ENCODE assay signal across 29 cellular contexts in the genomic region with DNA sequence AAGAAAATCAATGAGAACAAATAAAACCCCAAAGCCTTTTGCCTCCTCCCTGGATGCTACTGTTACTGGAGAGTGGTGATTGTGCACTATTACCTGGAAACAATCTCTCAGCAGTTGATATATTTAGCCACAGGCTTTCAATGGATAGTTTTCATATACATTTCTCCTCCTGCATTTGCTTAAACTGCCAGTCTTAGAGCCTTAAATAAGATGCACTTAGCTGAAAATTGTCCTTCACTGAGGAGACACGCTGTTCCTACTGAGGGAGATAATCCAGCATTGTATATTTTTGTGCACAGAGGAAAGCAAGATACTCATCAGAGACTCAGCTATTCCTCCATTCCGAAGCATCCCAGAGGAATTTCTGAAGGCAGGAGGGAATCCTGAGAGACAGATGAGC.
DNase-seq lines count a peak whose midpoint lies in the region; TF ChIP-seq lines count a peak whose summit lies in the region.
"Had no signal": no experiment of that assay in that cellular context is flagged by ENCODE, and none has a peak within 500 bp of the region (broad histone marks: within the 10 kb centered on the region; RNA-seq: fewer than 3 reads in every experiment).

No MANE protein-coding gene starts in this region.

- DNase-seq in inferior parietal cortex (ENCODE audit: extremely low spot score) (peak; percentile 14), RKO (ENCODE audit: low spot score) (no peak)
- no peak for DNase-seq in activated naive CD4-positive, alpha-beta T cell treated with Interleukin-2 at 50 U/mL for 16 hours
- DNase-seq: 8988T; ACHN; AML-193; BE2C; C1 segment of cervical spinal cord; Caco-2; Calu3; CD4-positive, alpha-beta memory T cell; CD4-positive, alpha-beta T cell; CD4-positive, CD25-positive, alpha-beta regulatory T cell; CD8-positive, alpha-beta memory T cell; CD8-positive, alpha-beta T cell; COR-L47; DMS 273 treated with DMSO at 0.1 percent for 48 hours; DMS153; DMS53; DMS79; DMS79 treated with DMSO at 0.1 percent for 48 hours; DND-41; EL had no signal

- no peaks in the 10 kb centered on the region for H3K9me3 ChIP-seq in neural cell (ENCODE audit: low read length)
- H3K9me3 ChIP-seq: A549, BE2C, Caco-2 had no signal

- H3K36me3 ChIP-seq in neural cell (ENCODE audit: insufficient read depth, low read length), result no peaks in the 10 kb centered on the region
- H3K36me3 ChIP-seq: BE2C; BLaER1; BLaER1 treated with 17β-estradiol and CSF1 and Interleukin-3, amounts not matched to agents 10 nM and 100 nM had no signal

- peak overlapping the region; percentile 1 for H3K4me3 ChIP-seq in neural cell (ENCODE audit: low read length)
- H3K4me3 ChIP-seq: A549; BLaER1; BLaER1 treated with 17β-estradiol and CSF1 and Interleukin-3, amounts not matched to agents 10 nM and 100 nM had no signal

- H4K20me1 ChIP-seq in neural cell (ENCODE audit: insufficient read depth), result no peaks in the 10 kb centered on the region
- H4K20me1 ChIP-seq: BLaER1; BLaER1 treated with 17β-estradiol and CSF1 and Interleukin-3, amounts not matched to agents 10 nM and 100 nM had no signal

- H3K9ac ChIP-seq in neural cell (ENCODE audit: low read length), result no peak overlapping the region
- H3K9ac ChIP-seq: BLaER1; BLaER1 treated with 17β-estradiol and CSF1 and Interleukin-3, amounts not matched to agents 10 nM and 100 nM had no signal

- peak; percentile 41 for TF ChIP-seq RAD21 in neural cell (conservative IDR thresholded peaks at IDR 0.05)

- H3K27ac ChIP-seq in neural cell (ENCODE audit: low read length), result peak overlapping the region; percentile 40
- H3K27ac ChIP-seq: 22Rv1; A549; BLaER1; BLaER1 treated with 17β-estradiol and CSF1 and Interleukin-3, amounts not matched to agents 10 nM and 100 nM; C4-2B had no signal

- peak; percentile 77 for TF ChIP-seq EP300 in neural cell (conservative IDR thresholded peaks at IDR 0.05; ENCODE audit: poor library complexity, severe bottlenecking)

- H3K4me2 ChIP-seq in neural cell (ENCODE audit: low read length), result peak overlapping the region; percentile 37
- H3K4me2 ChIP-seq: A549; BLaER1; BLaER1 treated with 17β-estradiol and CSF1 and Interleukin-3, amounts not matched to agents 10 nM and 100 nM had no signal

- no peaks in the 10 kb centered on the region for H3K9me2 ChIP-seq in neural cell (ENCODE audit: insufficient read depth, low read length)

- no peaks in the 10 kb centered on the region for H3K79me2 ChIP-seq in neural cell (replicated peaks; ENCODE audit: insufficient read depth, low read length)

- H3K27me3 ChIP-seq in neural cell (ENCODE audit: insufficient read depth, low read depth, low read length), result no peaks in the 10 kb centered on the region
- H3K27me3 ChIP-seq: BE2C; BLaER1; BLaER1 treated with 17β-estradiol and CSF1 and Interleukin-3, amounts not matched to agents 10 nM and 100 nM had no signal

- no peak overlapping the region for H2AFZ ChIP-seq in neural cell (ENCODE audit: low read depth, low read length)

- TF ChIP-seq CTCF in neural cell (IDR thresholded peaks at IDR 0.05; ENCODE audit: poor library complexity, severe bottlenecking), result no peak

- no peaks in the 10 kb centered on the region for H3F3A ChIP-seq in neural cell (ENCODE audit: insufficient read depth, low read length, poor library complexity, severe bottlenecking)

TF ChIP-seq in neural cell, 6 proteins besides CTCF, POLR2A, EP300 and RAD21:
- TF ChIP-seq POLR2AphosphoS5 (IDR thresholded peaks at IDR 0.05), result peak; percentile 93
- TF ChIP-seq, protein P1, sequence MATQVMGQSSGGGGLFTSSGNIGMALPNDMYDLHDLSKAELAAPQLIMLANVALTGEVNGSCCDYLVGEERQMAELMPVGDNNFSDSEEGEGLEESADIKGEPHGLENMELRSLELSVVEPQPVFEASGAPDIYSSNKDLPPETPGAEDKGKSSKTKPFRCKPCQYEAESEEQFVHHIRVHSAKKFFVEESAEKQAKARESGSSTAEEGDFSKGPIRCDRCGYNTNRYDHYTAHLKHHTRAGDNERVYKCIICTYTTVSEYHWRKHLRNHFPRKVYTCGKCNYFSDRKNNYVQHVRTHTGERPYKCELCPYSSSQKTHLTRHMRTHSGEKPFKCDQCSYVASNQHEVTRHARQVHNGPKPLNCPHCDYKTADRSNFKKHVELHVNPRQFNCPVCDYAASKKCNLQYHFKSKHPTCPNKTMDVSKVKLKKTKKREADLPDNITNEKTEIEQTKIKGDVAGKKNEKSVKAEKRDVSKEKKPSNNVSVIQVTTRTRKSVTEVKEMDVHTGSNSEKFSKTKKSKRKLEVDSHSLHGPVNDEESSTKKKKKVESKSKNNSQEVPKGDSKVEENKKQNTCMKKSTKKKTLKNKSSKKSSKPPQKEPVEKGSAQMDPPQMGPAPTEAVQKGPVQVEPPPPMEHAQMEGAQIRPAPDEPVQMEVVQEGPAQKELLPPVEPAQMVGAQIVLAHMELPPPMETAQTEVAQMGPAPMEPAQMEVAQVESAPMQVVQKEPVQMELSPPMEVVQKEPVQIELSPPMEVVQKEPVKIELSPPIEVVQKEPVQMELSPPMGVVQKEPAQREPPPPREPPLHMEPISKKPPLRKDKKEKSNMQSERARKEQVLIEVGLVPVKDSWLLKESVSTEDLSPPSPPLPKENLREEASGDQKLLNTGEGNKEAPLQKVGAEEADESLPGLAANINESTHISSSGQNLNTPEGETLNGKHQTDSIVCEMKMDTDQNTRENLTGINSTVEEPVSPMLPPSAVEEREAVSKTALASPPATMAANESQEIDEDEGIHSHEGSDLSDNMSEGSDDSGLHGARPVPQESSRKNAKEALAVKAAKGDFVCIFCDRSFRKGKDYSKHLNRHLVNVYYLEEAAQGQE (IDR thresholded peaks at IDR 0.05; ENCODE audit: borderline replicate concordance), result peak; percentile 80
- TF ChIP-seq SMC3 (conservative IDR thresholded peaks at IDR 0.05; ENCODE audit: poor library complexity), result no peak
- TF ChIP-seq EZH2 (IDR thresholded peaks at IDR 0.05; ENCODE audit: borderline replicate concordance, insufficient read depth, low read length, poor library complexity, severe bottlenecking), result no peak
- no peak for TF ChIP-seq MXI1 (conservative IDR thresholded peaks at IDR 0.05; ENCODE audit: poor library complexity, severe bottlenecking)
